15 cellular contexts compared by ENCODE assay signal in the genomic region with DNA sequence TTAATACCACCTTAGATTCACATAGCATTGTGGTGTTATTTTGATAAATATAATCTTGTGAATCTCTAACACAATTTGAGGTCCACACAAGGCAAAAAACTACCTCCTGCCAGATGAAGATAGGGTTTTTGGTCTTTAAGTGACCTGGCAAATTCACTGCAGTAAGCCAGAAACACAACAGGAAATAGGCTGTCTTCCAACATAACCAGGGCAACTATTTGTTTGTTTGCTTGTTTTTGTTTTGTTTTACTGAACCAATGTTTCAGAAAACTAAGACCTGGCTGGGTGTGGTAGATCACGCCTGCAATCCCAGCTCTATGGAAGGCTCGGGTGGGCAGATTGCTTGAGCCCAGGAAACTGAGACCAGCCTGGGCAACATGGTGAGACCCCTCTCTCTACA.
A peak's percentile ranks its signal among the peaks of the same experiment; 100 is the strongest.
DNase-seq lines count a peak whose midpoint lies in the region; ATAC-seq and TF ChIP-seq lines count a peak whose summit lies in the region.
"Had no signal": no experiment of that assay in that cellular context is flagged by ENCODE, and none has a peak within 500 bp of the region (broad histone marks: within the 10 kb centered on the region; RNA-seq: fewer than 3 reads in every experiment).

No MANE protein-coding gene starts in this region.

- H2BK120ac ChIP-seq in mesendoderm (ENCODE audit: low read depth, low read length): no peak overlapping the region

- no peak overlapping the region for H3K9ac ChIP-seq in mesendoderm (ENCODE audit: low read length)
- no peak overlapping the region for H3K9ac ChIP-seq in Karpas-422 (ENCODE audit: low read length)

- peaks cover 46% of the 10 kb centered on the region for H3K4me1 Mint-ChIP-seq in activated naive CD8-positive, alpha-beta T cell (ENCODE audit: low read depth)
- H3K4me1 Mint-ChIP-seq in activated naive CD8-positive, alpha-beta T cell treated with anti-CD3 and anti-CD28 coated beads for 36 hours: peaks cover 43% of the 10 kb centered on the region
- peaks cover 64% of the 10 kb centered on the region for H3K4me1 Mint-ChIP-seq in activated naive CD8-positive, alpha-beta T cell treated with anti-CD3 and anti-CD28 coated beads, Interleukin-2, amount 50 U/mL, for 24 hours

- no peak overlapping the region for H3K18ac ChIP-seq in mesendoderm (ENCODE audit: low read length)

- peaks cover 10% of the 10 kb centered on the region for H3K36me3 Mint-ChIP-seq in activated naive CD8-positive, alpha-beta T cell
- peaks cover 48% of the 10 kb centered on the region for H3K36me3 Mint-ChIP-seq in activated naive CD8-positive, alpha-beta T cell treated with anti-CD3 and anti-CD28 coated beads for 36 hours
- peaks cover 63% of the 10 kb centered on the region for H3K36me3 Mint-ChIP-seq in activated naive CD8-positive, alpha-beta T cell treated with anti-CD3 and anti-CD28 coated beads, Interleukin-2, amount 50 U/mL, for 24 hours (ENCODE audit: low read depth)

- H3K4me3 Mint-ChIP-seq in activated naive CD8-positive, alpha-beta T cell: no peak overlapping the region
- H3K4me3 Mint-ChIP-seq in activated naive CD8-positive, alpha-beta T cell treated with anti-CD3 and anti-CD28 coated beads for 36 hours: no peak overlapping the region
- H3K4me3 Mint-ChIP-seq in activated naive CD8-positive, alpha-beta T cell treated with anti-CD3 and anti-CD28 coated beads, Interleukin-2, amount 50 U/mL, for 24 hours: no peak overlapping the region

- no peak overlapping the region for H3K4me2 ChIP-seq in mesendoderm (ENCODE audit: low read length)
- H3K4me2 ChIP-seq in Karpas-422 (ENCODE audit: low read depth, low read length, poor library complexity, severe bottlenecking): no peak overlapping the region

- H3K79me2 ChIP-seq in mesendoderm (ENCODE audit: control insufficient read depth, insufficient read depth, low read length) (no peaks in the 10 kb centered on the region), Karpas-422 (ENCODE audit: low read length) (peaks cover 50% of the 10 kb centered on the region)

- H3K27me3 ChIP-seq in mesendoderm (ENCODE audit: insufficient read depth, low read length, poor library complexity) (no peaks in the 10 kb centered on the region), vagina (no peaks in the 10 kb centered on the region), Karpas-422 (ENCODE audit: low read length) (no peaks in the 10 kb centered on the region)
- H3K27me3 ChIP-seq: colonic mucosa, tibial nerve had no signal

- H3K23ac ChIP-seq in mesendoderm (ENCODE audit: low read length): no peak overlapping the region

- H2AK5ac ChIP-seq in mesendoderm (ENCODE audit: low read length): no peak overlapping the region

- H4K8ac ChIP-seq in mesendoderm (ENCODE audit: low read depth, low read length): no peak overlapping the region

- H4K20me1 ChIP-seq in Karpas-422 (ENCODE audit: insufficient read depth, low read depth, low read length): no peaks in the 10 kb centered on the region

- no peaks in the 10 kb centered on the region for H3K9me3 ChIP-seq in vagina
- H3K9me3 ChIP-seq in Karpas-422 (ENCODE audit: low read length): no peaks in the 10 kb centered on the region
- H3K9me3 ChIP-seq: colonic mucosa, tibial nerve had no signal

- H2BK15ac ChIP-seq in mesendoderm (replicated peaks; ENCODE audit: low read depth): no peak overlapping the region

- ATAC-seq in activated naive CD8-positive, alpha-beta T cell treated with anti-CD3 and anti-CD28 coated beads, Interleukin-2, amount 50 U/mL, for 24 hours: no peak
- ATAC-seq: activated naive CD4-positive, alpha-beta T cell treated with anti-CD3 and anti-CD28 coated beads, Interleukin-2, amount 50 U/mL, for 72 hours had no signal

- peaks cover 9% of the 10 kb centered on the region for H3K4me1 ChIP-seq in mesendoderm (ENCODE audit: control insufficient read depth, low read depth, low read length)
- peaks cover 55% of the 10 kb centered on the region for H3K4me1 ChIP-seq in vagina
- peaks cover 15% of the 10 kb centered on the region for H3K4me1 ChIP-seq in Karpas-422 (ENCODE audit: low read length)
- H3K4me1 ChIP-seq: colonic mucosa had no signal

- no peak for TF ChIP-seq POLR2A in vagina (IDR thresholded peaks at IDR 0.05)

- H3K27ac ChIP-seq in mesendoderm (ENCODE audit: low read depth, low read length) (no peak overlapping the region), vagina (peak overlapping the region; percentile 16), Karpas-422 (ENCODE audit: low read length) (no peak overlapping the region)
- H3K27ac ChIP-seq: colonic mucosa had no signal

- intact Hi-C loops in vagina (cut with DNase I): no loop called here

- H3K9me3 Mint-ChIP-seq in activated naive CD8-positive, alpha-beta T cell (ENCODE audit: low read depth): no peaks in the 10 kb centered on the region
- H3K9me3 Mint-ChIP-seq in activated naive CD8-positive, alpha-beta T cell treated with anti-CD3 and anti-CD28 coated beads for 36 hours: no peaks in the 10 kb centered on the region
- no peaks in the 10 kb centered on the region for H3K9me3 Mint-ChIP-seq in activated naive CD8-positive, alpha-beta T cell treated with anti-CD3 and anti-CD28 coated beads, Interleukin-2, amount 50 U/mL, for 24 hours
- H3K9me3 Mint-ChIP-seq: activated naive CD4-positive, alpha-beta T cell treated with anti-CD3 and anti-CD28 coated beads, Interleukin-2, amount 50 U/mL, for 72 hours had no signal

- no peaks in the 10 kb centered on the region for H3K79me1 ChIP-seq in mesendoderm (ENCODE audit: low read length)

- H4K5ac ChIP-seq in mesendoderm (ENCODE audit: low read length): no peak overlapping the region

- no peaks in the 10 kb centered on the region for H3K9me2 ChIP-seq in Karpas-422 (replicated peaks; ENCODE audit: insufficient read depth, low read length)

- H3K4ac ChIP-seq in mesendoderm (ENCODE audit: low read depth, low read length): no peak overlapping the region

- H3K27me3 Mint-ChIP-seq in activated naive CD8-positive, alpha-beta T cell: no peaks in the 10 kb centered on the region
- no peaks in the 10 kb centered on the region for H3K27me3 Mint-ChIP-seq in activated naive CD8-positive, alpha-beta T cell treated with anti-CD3 and anti-CD28 coated beads for 36 hours
- no peaks in the 10 kb centered on the region for H3K27me3 Mint-ChIP-seq in activated naive CD8-positive, alpha-beta T cell treated with anti-CD3 and anti-CD28 coated beads, Interleukin-2, amount 50 U/mL, for 24 hours

- H3K4me3 ChIP-seq in mesendoderm (ENCODE audit: low read length) (no peak overlapping the region), vagina (no peak overlapping the region), Karpas-422 (ENCODE audit: low read length) (no peak overlapping the region)
- H3K4me3 ChIP-seq: colonic mucosa, tibial nerve had no signal

- DNase-seq in activated naive CD8-positive, alpha-beta T cell treated with anti-CD3 and anti-CD28 coated beads for 36 hours: no peak
- no peak for DNase-seq in activated naive CD8-positive, alpha-beta T cell treated with anti-CD3 and anti-CD28 coated beads, Interleukin-2, amount 50 U/mL, for 24 hours
- DNase-seq in mesendoderm: peak; percentile 10
- no peak for DNase-seq in vagina (ENCODE audit: extremely low spot score in 2 of 2)
- DNase-seq in Karpas-422: no peak
- no peak for DNase-seq in stimulated activated CD4-positive, alpha-beta T cell treated with anti-CD3 and anti-CD28 coated beads, Interleukin-4, amount 100 ng/mL, for 24 hours
- DNase-seq in activated effector memory CD4-positive, alpha-beta T cell treated with anti-CD3 and anti-CD28 coated beads, Interleukin-2, amount 50 U/mL, for 16 hours: no peak
- DNase-seq: activated CD4-positive, alpha-beta T cell treated with anti-CD3 and anti-CD28 coated beads for 48 hours; colonic mucosa; DMS 273 treated with DMSO at 0.1 percent for 48 hours; NCI-H1092 treated with DMSO at 0.1 percent for 48 hours; NCI-H226 had no signal

- no peak for TF ChIP-seq CTCF in vagina (IDR thresholded peaks at IDR 0.05)

- H3K27ac Mint-ChIP-seq in activated naive CD8-positive, alpha-beta T cell: peak overlapping the region; percentile 80
- no peak overlapping the region for H3K27ac Mint-ChIP-seq in activated naive CD8-positive, alpha-beta T cell treated with anti-CD3 and anti-CD28 coated beads for 36 hours
- H3K27ac Mint-ChIP-seq in activated naive CD8-positive, alpha-beta T cell treated with anti-CD3 and anti-CD28 coated beads, Interleukin-2, amount 50 U/mL, for 24 hours: peak overlapping the region; percentile 68

- H2BK5ac ChIP-seq in mesendoderm (ENCODE audit: low read length): no peak overlapping the region

- WGBS in mesendoderm (ENCODE audit: extremely low coverage, insufficient coverage, low lambda C conversion rate): no CpG with 5 or more reads among the region's 2 CpGs

- H2AFZ ChIP-seq in Karpas-422 (ENCODE audit: low read length): no peak overlapping the region

- H3K56ac ChIP-seq in mesendoderm (ENCODE audit: low read length): no peak overlapping the region

- H3K36me3 ChIP-seq in mesendoderm (ENCODE audit: control insufficient read depth, insufficient read depth, low read length) (no peaks in the 10 kb centered on the region), vagina (peaks cover 0 to 34% of the 10 kb centered on the region in 2 donors), Karpas-422 (ENCODE audit: insufficient read depth, low read length) (peaks cover 24% of the 10 kb centered on the region)
